Comparison of ENCODE assay signal across 3 cellular contexts in the genomic region with DNA sequence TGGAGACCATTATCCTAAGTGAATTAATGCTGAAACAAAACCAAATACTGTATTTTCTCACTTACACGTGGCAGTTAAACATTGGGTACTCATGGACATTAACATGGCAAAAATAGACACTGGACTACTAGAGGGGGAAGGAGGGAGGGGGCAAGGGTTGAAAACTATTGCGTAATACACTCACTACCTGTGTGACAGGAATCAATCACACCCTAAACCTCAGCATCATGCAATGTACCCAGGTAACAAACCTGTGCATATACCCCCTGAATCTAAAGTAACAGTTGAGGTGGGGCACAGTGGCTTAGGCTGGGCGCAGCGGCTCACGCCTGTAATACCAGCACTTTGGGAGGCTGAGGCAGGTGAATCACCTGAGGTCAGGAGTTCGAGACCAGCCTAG.
TF ChIP-seq lines count a peak whose summit lies in the region.

No MANE protein-coding gene starts in this region.

TF ChIP-seq in IMR-90, 13 proteins besides CTCF, POLR2A, EP300 and RAD21:
- TF ChIP-seq RCOR1 (IDR thresholded peaks at IDR 0.05; ENCODE audit: insufficient replicate concordance, low read length) (no peak), BHLHE40 (IDR thresholded peaks at IDR 0.05; ENCODE audit: low read depth, low read length) (no peak), CEBPB (IDR thresholded peaks at IDR 0.05; ENCODE audit: low read depth, low read length) (peak; percentile 87), RFX5 (IDR thresholded peaks at IDR 0.05; ENCODE audit: low read depth, low read length) (no peak)
TF ChIP-seq in IMR-90: peak in this region for 1.

TF ChIP-seq in Ishikawa, 13 proteins besides CTCF, POLR2A, EP300 and RAD21:
- no peak for TF ChIP-seq EGR1 (IDR thresholded peaks at IDR 0.05)
- TF ChIP-seq FOXM1 (IDR thresholded peaks at IDR 0.05; ENCODE audit: borderline replicate concordance, low read depth), result no peak
- TF ChIP-seq CEBPB (IDR thresholded peaks at IDR 0.05), result peak; percentile 55
- no peak for TF ChIP-seq CREB1 (IDR thresholded peaks at IDR 0.05; ENCODE audit: low read depth)

TF ChIP-seq in H1, 55 proteins besides CTCF, POLR2A, EP300 and RAD21:
- peak; percentile 81 for TF ChIP-seq CEBPB (IDR thresholded peaks at IDR 0.05; ENCODE audit: low read depth, low read length)
- no peak for TF ChIP-seq FOSL1 (IDR thresholded peaks at IDR 0.05; ENCODE audit: insufficient read depth, low read depth, low read length)
TF ChIP-seq in H1: peak in this region for 1.
